ENCODE assay signal across 1 cellular context in the genomic region with DNA sequence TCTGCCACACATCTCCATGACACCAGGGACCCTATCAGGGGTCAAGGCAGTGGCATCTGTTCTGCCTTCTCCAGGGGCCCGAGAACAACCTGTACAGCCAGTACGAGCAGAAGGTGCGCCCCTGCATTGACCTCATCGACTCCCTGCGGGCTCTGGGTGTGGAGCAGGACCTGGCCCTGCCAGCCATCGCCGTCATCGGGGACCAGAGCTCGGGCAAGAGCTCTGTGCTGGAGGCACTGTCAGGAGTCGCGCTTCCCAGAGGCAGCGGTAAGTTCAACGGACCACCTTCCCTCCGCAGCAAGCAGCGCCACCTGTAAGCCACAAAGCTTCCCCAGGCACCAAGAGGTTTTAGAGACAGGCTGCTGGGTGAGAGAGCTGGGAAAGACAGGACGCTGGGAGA.
TF ChIP-seq lines count a peak whose summit lies in the region.

No MANE protein-coding gene starts in this region.

TF ChIP-seq in GM23338, 12 proteins besides CTCF, POLR2A, EP300 and RAD21 (continued from another document):
- TF ChIP-seq, protein P1, sequence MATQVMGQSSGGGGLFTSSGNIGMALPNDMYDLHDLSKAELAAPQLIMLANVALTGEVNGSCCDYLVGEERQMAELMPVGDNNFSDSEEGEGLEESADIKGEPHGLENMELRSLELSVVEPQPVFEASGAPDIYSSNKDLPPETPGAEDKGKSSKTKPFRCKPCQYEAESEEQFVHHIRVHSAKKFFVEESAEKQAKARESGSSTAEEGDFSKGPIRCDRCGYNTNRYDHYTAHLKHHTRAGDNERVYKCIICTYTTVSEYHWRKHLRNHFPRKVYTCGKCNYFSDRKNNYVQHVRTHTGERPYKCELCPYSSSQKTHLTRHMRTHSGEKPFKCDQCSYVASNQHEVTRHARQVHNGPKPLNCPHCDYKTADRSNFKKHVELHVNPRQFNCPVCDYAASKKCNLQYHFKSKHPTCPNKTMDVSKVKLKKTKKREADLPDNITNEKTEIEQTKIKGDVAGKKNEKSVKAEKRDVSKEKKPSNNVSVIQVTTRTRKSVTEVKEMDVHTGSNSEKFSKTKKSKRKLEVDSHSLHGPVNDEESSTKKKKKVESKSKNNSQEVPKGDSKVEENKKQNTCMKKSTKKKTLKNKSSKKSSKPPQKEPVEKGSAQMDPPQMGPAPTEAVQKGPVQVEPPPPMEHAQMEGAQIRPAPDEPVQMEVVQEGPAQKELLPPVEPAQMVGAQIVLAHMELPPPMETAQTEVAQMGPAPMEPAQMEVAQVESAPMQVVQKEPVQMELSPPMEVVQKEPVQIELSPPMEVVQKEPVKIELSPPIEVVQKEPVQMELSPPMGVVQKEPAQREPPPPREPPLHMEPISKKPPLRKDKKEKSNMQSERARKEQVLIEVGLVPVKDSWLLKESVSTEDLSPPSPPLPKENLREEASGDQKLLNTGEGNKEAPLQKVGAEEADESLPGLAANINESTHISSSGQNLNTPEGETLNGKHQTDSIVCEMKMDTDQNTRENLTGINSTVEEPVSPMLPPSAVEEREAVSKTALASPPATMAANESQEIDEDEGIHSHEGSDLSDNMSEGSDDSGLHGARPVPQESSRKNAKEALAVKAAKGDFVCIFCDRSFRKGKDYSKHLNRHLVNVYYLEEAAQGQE (IDR thresholded peaks at IDR 0.05; ENCODE audit: unreplicated experiment): no peak
